8 cellular contexts compared by ENCODE assay signal in genomic region chrX:2812161-2812907, GRCh38. TPM values are rescaled to one million over a fixed set of nuclear protein-coding genes. Genes with fewer than 3 reads are reported as not detected.
DNase-seq lines count a peak whose midpoint lies in the region; ATAC-seq, FAIRE-seq and TF ChIP-seq lines count a peak whose summit lies in the region.
"Not testable (repeated sequence)": the region's sequence is repeated elsewhere in the genome, so short reads cannot be mapped to it uniquely, and the experiment has no call there.

No MANE protein-coding gene starts in this region.

- H3K9ac ChIP-seq in HepG2 (ENCODE audit: insufficient read depth, low read depth, low read length), result not testable (repeated sequence)

- not testable (repeated sequence) for H3K4me3 ChIP-seq in HepG2 (replicated peaks in 1 of 3; ENCODE audit: insufficient read depth in 1 of 3, low read depth in 2 of 3, low read length in 3 of 3)

- ATAC-seq in effector memory CD8-positive, alpha-beta T cell (replicated peaks), result peak; percentile 27
- peak; percentile 54 for ATAC-seq in HepG2

- not testable (repeated sequence) for H3K36me3 Mint-ChIP-seq in activated T-cell treated with anti-CD3 and anti-CD28 coated beads, Interleukin-2, amount 50 U/mL, for 24 hours (ENCODE audit: low read depth); effector memory CD8-positive, alpha-beta T cell (ENCODE audit: insufficient read depth)

- H3K27me3 Mint-ChIP-seq in activated T-cell treated with anti-CD3 and anti-CD28 coated beads, Interleukin-2, amount 50 U/mL, for 24 hours, result peaks cover 31% of the 10 kb centered on the region
- peaks cover 9 to 21% of the 10 kb centered on the region in 2 donors for H3K27me3 Mint-ChIP-seq in effector memory CD8-positive, alpha-beta T cell

- H3K4me1 ChIP-seq in HepG2 (ENCODE audit: insufficient read depth, low read length), result not testable (repeated sequence)

- FAIRE-seq in A204.1 (lab: Jason Lieb, UNC) (peak; percentile 87), GM18507 (lab: Jason Lieb, UNC) (peak; percentile 65), HTR-8/SVneo (lab: Jason Lieb, UNC) (peak; percentile 28), HepG2 (lab: Jason Lieb, UNC) (peak; percentile 39)

- H3K9me3 Mint-ChIP-seq in activated T-cell treated with anti-CD3 and anti-CD28 coated beads, Interleukin-2, amount 50 U/mL, for 24 hours; effector memory CD8-positive, alpha-beta T cell: not testable (repeated sequence)

- TF ChIP-seq CTCF in HepG2 (CRISPR knock-in tag; IDR thresholded peaks at IDR 0.05), result peak; percentile 67

- H3K9me3 ChIP-seq in HepG2 (ENCODE audit: low read length), result not testable (repeated sequence)

- TF ChIP-seq EP300 in HepG2 (IDR thresholded peaks at IDR 0.05; ENCODE audit: low read depth in 2 of 2, low read length in 2 of 2); HepG2 (CRISPR knock-in tag; IDR thresholded peaks at IDR 0.05; ENCODE audit: borderline replicate concordance): not testable (repeated sequence)

- TF ChIP-seq POLR2A in HepG2 (IDR thresholded peaks at IDR 0.05; ENCODE audit: insufficient read depth in 1 of 2, low read depth in 2 of 2, low read length in 2 of 2), result not testable (repeated sequence)

- not testable (repeated sequence) for H2AFZ ChIP-seq in HepG2 (ENCODE audit: low read length)

- not testable (repeated sequence) for H3K36me3 ChIP-seq in HepG2 (replicated peaks in 1 of 2; ENCODE audit: control insufficient read depth in 1 of 2, insufficient read depth in 2 of 2, low read length in 2 of 2)

- H3K4me1 Mint-ChIP-seq in activated T-cell treated with anti-CD3 and anti-CD28 coated beads, Interleukin-2, amount 50 U/mL, for 24 hours (ENCODE audit: low read depth); effector memory CD8-positive, alpha-beta T cell (ENCODE audit: low read depth in 2 of 2): not testable (repeated sequence)

- not testable (repeated sequence) for H4K20me1 ChIP-seq in HepG2 (ENCODE audit: insufficient read depth, low read length)

- H3K27ac Mint-ChIP-seq in activated T-cell treated with anti-CD3 and anti-CD28 coated beads, Interleukin-2, amount 50 U/mL, for 24 hours, result peak overlapping the region; percentile 55
- not testable (repeated sequence) for H3K27ac Mint-ChIP-seq in effector memory CD8-positive, alpha-beta T cell

- CTCF ChIA-PET in HepG2 (lab: Yijun Ruan, JAX; ENCODE audit: low intra/inter-chr PET ratio, low total read pairs), result not testable (repeated sequence)

- intact Hi-C loops in HepG2 (cut with micrococcal nuclease; ENCODE audit: unreplicated experiment), result loop anchor here (1.0 kb wide), 1 partner anchor 168 kb away; no protein-coding TSS in a partner anchor

- peak; percentile 48; the same call in 1 of the 2 replicates for TF ChIP-seq RAD21 in HepG2 (CRISPR knock-in tag; IDR thresholded peaks at IDR 0.05)

- not testable (repeated sequence) for H3K27ac ChIP-seq in HepG2 (ENCODE audit: extremely low read length, insufficient read depth, low read length)

- peak overlapping the region; percentile 51 for H3K4me3 Mint-ChIP-seq in activated T-cell treated with anti-CD3 and anti-CD28 coated beads, Interleukin-2, amount 50 U/mL, for 24 hours
- H3K4me3 Mint-ChIP-seq in effector memory CD8-positive, alpha-beta T cell, result not testable (repeated sequence)

- not testable (repeated sequence) for DNase-seq in GM18507 (ENCODE audit: extremely low spot score, insufficient read length, low read depth); HTR-8/SVneo (ENCODE audit: insufficient read length, low spot score)
- DNase-seq in RPMI8226 (peak; percentile 45), HepG2 (ENCODE audit: low spot score) (peak; percentile 13)
- peak; percentile 63 for DNase-seq in activated T-cell treated with anti-CD3 and anti-CD28 coated beads, Interleukin-2, amount 50 U/mL, for 24 hours
- peak; percentile 10 to 27 (median 24) for DNase-seq in effector memory CD8-positive, alpha-beta T cell
- peak; percentile 9 to 52 (median 21) for DNase-seq in stimulated activated CD4-positive, alpha-beta T cell treated with anti-CD3 and anti-CD28 coated beads, Interleukin-12 subunit alpha, Interleukin-12 subunit beta, amount 100 ng/mL, for 48 hours (ENCODE audit: low read depth in 2 of 3, low spot score in 1 of 3)

- H3K27me3 ChIP-seq in HepG2 (ENCODE audit: control insufficient read depth in 1 of 2, insufficient read depth in 2 of 2, low read length in 2 of 2), result not testable (repeated sequence)

- in situ Hi-C loops in HepG2 (cut with HindIII; ENCODE audit: extremely low pct_ligation_motif_present, low pct_unique_long_range_greater_than_20kb), result not testable (repeated sequence)

- H3K4me2 ChIP-seq in HepG2 (ENCODE audit: low read depth, low read length), result peak overlapping the region; percentile 61

- H3K79me2 ChIP-seq in HepG2 (ENCODE audit: insufficient read depth, low read length), result not testable (repeated sequence)

- BruUV-seq in HepG2 (replicated peaks; lab: Mats Ljungman, UMichigan), result not testable (repeated sequence)

- POLR2A ChIA-PET in HepG2 (lab: Yijun Ruan, JAX), result not testable (repeated sequence)

- WGBS in HepG2 (ENCODE audit: low lambda C conversion rate), result 53% methylated on average over 7 of the region's 16 CpGs

TF ChIP-seq in HepG2, 621 proteins besides CTCF, POLR2A, EP300 and RAD21:
- TF ChIP-seq SMC3 (IDR thresholded peaks at IDR 0.05; ENCODE audit: low read length) (peak; percentile 38; the same call in 1 of the 2 replicates), STAG1 (CRISPR knock-in tag; IDR thresholded peaks at IDR 0.05) (peak; percentile 74), PITX1 (CRISPR knock-in tag; IDR thresholded peaks at IDR 0.05) (peak; percentile 79; the same call in 1 of the 2 replicates)
TF ChIP-seq in HepG2: peak in this region for 3; not testable (repeated sequence) for 618.

RNA-seq across cellular contexts. Expression of gene GYG2, which starts 16.4 kb away (rescaled TPM):
- 24.3 and 31.7 TPM in 2 replicates for total RNA-seq in HepG2 (2016; rRNA removed; fragmentation: Illumina TruSeq; extraction: Trizol)
- 6.7 and 8.4 TPM in 2 replicates for total RNA-seq in HepG2 (2016; cell fraction: cytosol; rRNA removed; fragmentation: Illumina TruSeq; extraction: Trizol; ENCODE audit: low read depth)
- total RNA-seq in HepG2 (2016; cell fraction: insoluble cytoplasmic fraction; rRNA removed; fragmentation: Illumina TruSeq; extraction: Trizol), result 22.5 and 30.3 TPM in 2 replicates
- 22.4 and 23.0 TPM in 2 replicates for total RNA-seq in HepG2 (2016; cell fraction: membrane; rRNA removed; fragmentation: Illumina TruSeq; extraction: Trizol)
- total RNA-seq in HepG2 (2016; cell fraction: nucleus; rRNA removed; fragmentation: Illumina TruSeq; extraction: Trizol), result 16.0 and 17.3 TPM in 2 replicates
- 19.8 and 20.0 TPM in 2 replicates for polyA plus RNA-seq in HepG2 (2011; rRNA removed)
- polyA plus RNA-seq in HepG2 (2011; cell fraction: cytosol; rRNA removed), result 16.9 and 19.2 TPM in 2 replicates
- 14.1 and 16.8 TPM in 2 replicates for polyA plus RNA-seq in HepG2 (2011; cell fraction: nucleus; rRNA removed)
- polyA plus RNA-seq in HepG2 (2012), result 11.2 and 14.3 TPM in 2 replicates
- polyA plus RNA-seq in HepG2 (2016; cell fraction: cytosol; fragmentation: Illumina TruSeq; extraction: Trizol; ENCODE audit: low read depth), result 6.2 and 7.5 TPM in 2 replicates
- polyA plus RNA-seq in HepG2 (2016; cell fraction: insoluble cytoplasmic fraction; fragmentation: Illumina TruSeq; extraction: Trizol; ENCODE audit: low read depth), result 37.0 and 37.2 TPM in 2 replicates
- polyA plus RNA-seq in HepG2 (2016; cell fraction: membrane; fragmentation: Illumina TruSeq; extraction: Trizol; ENCODE audit: low read depth), result 16.2 and 16.5 TPM in 2 replicates
- polyA plus RNA-seq in HepG2 (2016; cell fraction: nucleus; fragmentation: Illumina TruSeq; extraction: Trizol; ENCODE audit: insufficient read depth, low read depth), result 34.6 and 35.1 TPM in 2 replicates
- 64.2 TPM in 1 of 2 replicates, not detected in the other for polyA minus RNA-seq in HepG2 (2011; rRNA and poly(A)+ RNA removed; ENCODE audit: low replicate concordance)
- polyA minus RNA-seq in HepG2 (2011; cell fraction: cytosol; rRNA and poly(A)+ RNA removed), result 19.9 and 20.0 TPM in 2 replicates
- polyA minus RNA-seq in HepG2 (2011; cell fraction: nucleus; rRNA and poly(A)+ RNA removed), result 8.0 and 12.1 TPM in 2 replicates
